ENCODE assay signal across 23 cellular contexts in genomic region chr13:21475115-21475514, GRCh38. TPM values are rescaled to one million over a fixed set of nuclear protein-coding genes. Genes with fewer than 3 reads are reported as not detected.
A peak's percentile ranks its signal among the peaks of the same experiment; 100 is the strongest.
DNase-seq lines count a peak whose midpoint lies in the region; ATAC-seq and TF ChIP-seq lines count a peak whose summit lies in the region.
"Had no signal": no experiment of that assay in that cellular context is flagged by ENCODE, and none has a peak within 500 bp of the region (broad histone marks: within the 10 kb centered on the region; RNA-seq: fewer than 3 reads in every experiment).

No MANE protein-coding gene starts in this region.

- no peak for DNase-seq in Calu3
- peak in 1 of 2 experiments; percentile 56 for DNase-seq in PC-9
- no peak for DNase-seq in nephron progenitor cell
- no peak for DNase-seq in OCI-M2 (lab: John Stamatoyannopoulos, UW; ENCODE audit: unreplicated experiment)
- DNase-seq in MCF 10A (ENCODE audit: unreplicated experiment): no peak
- DNase-seq: GDM1, GOT3, HFFc6, Kasumi-1, MG63, NCI-H2029, NCI-H446, NCI-H524 treated with DMSO at 0.1 percent for 48 hours, NCI-H774, PC-3 had no signal

- H3K4me1 Mint-ChIP-seq in Calu3 (ENCODE audit: low read depth, unreplicated experiment): peaks cover 11% of the 10 kb centered on the region
- peaks cover 7% of the 10 kb centered on the region for H3K4me1 Mint-ChIP-seq in nephron progenitor cell
- H3K4me1 Mint-ChIP-seq in MCF 10A (ENCODE audit: insufficient read depth, unreplicated experiment): peaks cover 16% of the 10 kb centered on the region

- peak overlapping the region; percentile 48 for H3K4me2 ChIP-seq in PC-9

- H4K20me1 ChIP-seq in PC-9 (ENCODE audit: insufficient read depth): no peaks in the 10 kb centered on the region

- H3K27ac ChIP-seq in PC-9: no peak overlapping the region
- H3K27ac ChIP-seq: SJSA1 had no signal

- H3K27me3 Mint-ChIP-seq in Calu3 (ENCODE audit: unreplicated experiment) (no peaks in the 10 kb centered on the region), nephron progenitor cell (ENCODE audit: low read depth, poor library complexity) (no peaks in the 10 kb centered on the region), MCF 10A (ENCODE audit: insufficient read depth, unreplicated experiment) (no peaks in the 10 kb centered on the region)

- H3K9me3 ChIP-seq in PC-9 (ENCODE audit: insufficient read depth, low read depth): peaks cover 5% of the 10 kb centered on the region; the same call in 1 of the 2 replicates
- H3K9me3 ChIP-seq: MG63, SJSA1 had no signal

- BruUV-seq in Calu3 (replicated peaks; lab: Mats Ljungman, UMichigan): no TSS peak
- BruUV-seq in PC-9 (replicated peaks; lab: Mats Ljungman, UMichigan): no TSS peak
- BruUV-seq in MCF 10A (replicated peaks; lab: Mats Ljungman, UMichigan): no TSS peak

- H3K79me2 ChIP-seq in PC-9 (ENCODE audit: low read depth): no peaks in the 10 kb centered on the region

- H3K27me3 ChIP-seq in PC-9 (ENCODE audit: insufficient read depth, low read depth): no peaks in the 10 kb centered on the region
- H3K27me3 ChIP-seq: MG63, SJSA1 had no signal

- peak overlapping the region; percentile 41; the same call in 1 of the 2 replicates for H2AFZ ChIP-seq in PC-9

- peak overlapping the region; percentile 36 for H3K27ac Mint-ChIP-seq in Calu3 (ENCODE audit: unreplicated experiment)
- H3K27ac Mint-ChIP-seq in nephron progenitor cell: peak overlapping the region; percentile 36
- H3K27ac Mint-ChIP-seq in MCF 10A (ENCODE audit: low read depth, unreplicated experiment): no peak overlapping the region
- H3K27ac Mint-ChIP-seq: B cell, HFFc6 had no signal

- peaks cover 5% of the 10 kb centered on the region; the same call in 1 of the 2 replicates for H3F3A ChIP-seq in PC-9 (ENCODE audit: insufficient read depth, low read depth)

- H3K4me3 Mint-ChIP-seq in Calu3 (ENCODE audit: low read depth, unreplicated experiment): no peak overlapping the region
- no peak overlapping the region for H3K4me3 Mint-ChIP-seq in nephron progenitor cell
- no peak overlapping the region for H3K4me3 Mint-ChIP-seq in MCF 10A (ENCODE audit: unreplicated experiment)
- H3K4me3 Mint-ChIP-seq: B cell, HFFc6 had no signal

- intact Hi-C loops in Calu3 (cut with micrococcal nuclease; ENCODE audit: unreplicated experiment) (loop anchor here (5.0 kb wide), 3 partner anchors 73 to 363 kb away; partner anchors contain the start of genes MRPL57 and SKA3), PC-9 (cut with micrococcal nuclease; ENCODE audit: unreplicated experiment) (loop anchor here (5.0 kb wide), 1 partner anchor 978 kb away; no protein-coding TSS in a partner anchor), MCF 10A (cut with micrococcal nuclease) (loop anchor here (5.0 kb wide), 3 partner anchors 138 to 1283 kb away; partner anchors contain the start of gene GJB2)

- no peak overlapping the region for H3K4me3 ChIP-seq in PC-9
- H3K4me3 ChIP-seq: GM12878, HAP-1, K562, MG63, SJSA1 had no signal

- peaks cover 3% of the 10 kb centered on the region for H3K9me3 Mint-ChIP-seq in Calu3 (ENCODE audit: low read depth, unreplicated experiment)
- H3K9me3 Mint-ChIP-seq in nephron progenitor cell: peaks cover 20% of the 10 kb centered on the region
- peaks cover 16% of the 10 kb centered on the region for H3K9me3 Mint-ChIP-seq in MCF 10A (ENCODE audit: unreplicated experiment)

- POLR2A ChIA-PET in PC-9 (lab: Charles Lee; ENCODE audit: unreplicated experiment) (no interaction called here), MCF 10A (lab: Yijun Ruan, JAX) (interaction anchor here (0.7 to 3.9 kb wide), 2 partner anchors 39 to 177 kb away, joined by 4 to 33 read pairs; no protein-coding TSS in a partner anchor)

- H3K36me3 ChIP-seq in PC-9 (ENCODE audit: low read depth): no peaks in the 10 kb centered on the region
- H3K36me3 ChIP-seq: HAP-1, MG63, SJSA1 had no signal

- H3K36me3 Mint-ChIP-seq in Calu3 (ENCODE audit: insufficient read depth, unreplicated experiment) (peaks cover 7% of the 10 kb centered on the region), nephron progenitor cell (ENCODE audit: low read depth) (peaks cover 5% of the 10 kb centered on the region), MCF 10A (ENCODE audit: insufficient read depth, unreplicated experiment) (no peaks in the 10 kb centered on the region)

- TF ChIP-seq CTCF in Calu3 (IDR thresholded peaks at IDR 0.05; ENCODE audit: unreplicated experiment) (no peak), PC-9 (conservative IDR thresholded peaks at IDR 0.05) (no peak), nephron progenitor cell (IDR thresholded peaks at IDR 0.05) (no peak), MCF 10A (IDR thresholded peaks at IDR 0.05; ENCODE audit: unreplicated experiment) (no peak)

- no peaks in the 10 kb centered on the region for H3K9me2 ChIP-seq in PC-9 (ENCODE audit: insufficient read depth)

- no peak for ATAC-seq in HG02763 (IDR thresholded peaks at IDR 0.05; ENCODE audit: unreplicated experiment)
- ATAC-seq in HG02610 (IDR thresholded peaks at IDR 0.05; ENCODE audit: unreplicated experiment): no peak
- ATAC-seq: GM12878, K562, PC-3, Right ventricle myocardium inferior had no signal

- CTCF ChIA-PET in Calu3 (lab: Charles Lee) (no interaction called here), PC-9 (lab: Charles Lee) (interaction anchor here (0.6 kb wide), 1 partner anchor 178 kb away, joined by 3 read pairs; no protein-coding TSS in a partner anchor), MCF 10A (lab: Yijun Ruan, JAX) (interaction anchor here (0.7 to 5.9 kb wide), 3 partner anchors 15 to 219 kb away, joined by 3 to 92 read pairs (median 29); partner anchors contain the start of gene ZDHHC20)

- peaks cover 29% of the 10 kb centered on the region for H3K4me1 ChIP-seq in PC-9 (replicated peaks; ENCODE audit: insufficient read depth)

RNA-seq across cellular contexts. Expression of gene ZDHHC20, which starts 16.0 kb away (rescaled TPM):
- total RNA-seq in Calu3 (2022) (88.9 and 90.6 TPM in 2 replicates), PC-9 (2021) (31.9 and 47.5 TPM in 2 replicates), MCF 10A (2022) (33.5 and 42.2 TPM in 2 replicates)
